1 cellular context compared by ENCODE assay signal in the genomic region with DNA sequence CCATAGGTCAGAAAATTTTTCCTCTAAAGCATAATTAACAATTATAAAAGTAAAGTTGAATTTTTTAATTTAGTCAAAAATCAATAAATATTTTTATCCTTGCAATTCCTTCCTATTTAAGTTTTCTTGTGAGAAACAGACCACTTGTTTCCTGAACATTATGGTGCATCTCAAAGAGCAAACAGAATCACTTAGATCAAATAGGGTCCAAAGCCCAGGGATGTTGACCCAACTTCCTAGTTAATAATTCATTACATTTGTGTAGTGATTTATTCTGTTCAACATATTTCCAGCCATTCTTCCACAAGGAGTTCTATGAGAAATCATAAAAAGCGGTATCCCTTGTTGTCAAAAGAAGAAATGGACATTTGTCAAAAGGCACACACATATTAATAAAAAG.
TF ChIP-seq lines count a peak whose summit lies in the region.

No MANE protein-coding gene starts in this region.

TF ChIP-seq in HepG2, 621 proteins besides CTCF, POLR2A, EP300 and RAD21 (continued from another document and continues in another):
- no peak for TF ChIP-seq PATZ1 (CRISPR knock-in tag; IDR thresholded peaks at IDR 0.05)
- no peak for TF ChIP-seq ZNF234 (CRISPR knock-in tag; conservative IDR thresholded peaks at IDR 0.05)
- TF ChIP-seq ZNF501 (CRISPR knock-in tag; IDR thresholded peaks at IDR 0.05): no peak
- no peak for TF ChIP-seq ZNF407 (CRISPR knock-in tag; IDR thresholded peaks at IDR 0.05; ENCODE audit: not compliant biosample characterization)
- no peak for TF ChIP-seq JUND (CRISPR knock-in tag; IDR thresholded peaks at IDR 0.05)
- peak; percentile 51; the same call in 1 of the 2 replicates for TF ChIP-seq HDAC2 (CRISPR knock-in tag; IDR thresholded peaks at IDR 0.05)
- peak; percentile 43; the same call in 1 of the 2 replicates for TF ChIP-seq FOXJ3 (CRISPR knock-in tag; IDR thresholded peaks at IDR 0.05; ENCODE audit: borderline replicate concordance)
- peak; percentile 75 for TF ChIP-seq PAXIP1 (CRISPR knock-in tag; conservative IDR thresholded peaks at IDR 0.05)
- TF ChIP-seq SIX4 (CRISPR knock-in tag; IDR thresholded peaks at IDR 0.05): no peak
- TF ChIP-seq RARG (CRISPR knock-in tag; IDR thresholded peaks at IDR 0.05; ENCODE audit: low read depth): no peak
- TF ChIP-seq NCOR1 (IDR thresholded peaks at IDR 0.05; ENCODE audit: borderline replicate concordance, low read length): peak; percentile 49; the same call in 1 of the 2 replicates
- no peak for TF ChIP-seq FOXA1 (IDR thresholded peaks at IDR 0.05)
- peak; percentile 18; the same call in 1 of the 2 replicates for TF ChIP-seq FOXA1 (CRISPR knock-in tag; IDR thresholded peaks at IDR 0.05)
- TF ChIP-seq NBN (conservative IDR thresholded peaks at IDR 0.05): no peak
- TF ChIP-seq HDAC1 (CRISPR knock-in tag; IDR thresholded peaks at IDR 0.05): 0 out of 2 replicates have a peak, but pooled peaks have one; percentile 17
- TF ChIP-seq CEBPB (IDR thresholded peaks at IDR 0.05; ENCODE audit: borderline replicate concordance, low read depth, low read length): peak; percentile 11; the same call in 1 of the 2 replicates
- no peak for TF ChIP-seq ARID2 (CRISPR knock-in tag; IDR thresholded peaks at IDR 0.05; ENCODE audit: borderline replicate concordance)
- TF ChIP-seq KLF13 (CRISPR knock-in tag; IDR thresholded peaks at IDR 0.05): no peak
- TF ChIP-seq FOXP1 (IDR thresholded peaks at IDR 0.05): no peak
- TF ChIP-seq FOXP1 (CRISPR knock-in tag; IDR thresholded peaks at IDR 0.05): peak; percentile 19; the same call in 1 of the 2 replicates
- TF ChIP-seq HMG20A (CRISPR knock-in tag; IDR thresholded peaks at IDR 0.05; ENCODE audit: borderline replicate concordance): peak; percentile 69; the same call in 1 of the 2 replicates
- TF ChIP-seq MED13 (CRISPR knock-in tag; IDR thresholded peaks at IDR 0.05): no peak
- no peak for TF ChIP-seq TAF15 (IDR thresholded peaks at IDR 0.05; ENCODE audit: low read depth, low read length, poor library complexity, severe bottlenecking)
- no peak for TF ChIP-seq ZFP91 (CRISPR knock-in tag; IDR thresholded peaks at IDR 0.05; ENCODE audit: borderline replicate concordance)
- TF ChIP-seq RBM22 (optimal IDR thresholded peaks at IDR 0.05; ENCODE audit: low read length): no peak
- TF ChIP-seq HOXA9 (CRISPR knock-in tag; IDR thresholded peaks at IDR 0.05; ENCODE audit: borderline replicate concordance): no peak
- TF ChIP-seq MAZ (IDR thresholded peaks at IDR 0.05; ENCODE audit: borderline replicate concordance, low read depth, low read length): no peak
- TF ChIP-seq MAZ (CRISPR knock-in tag; IDR thresholded peaks at IDR 0.05; ENCODE audit: low read depth): no peak
- TF ChIP-seq, protein P1, sequence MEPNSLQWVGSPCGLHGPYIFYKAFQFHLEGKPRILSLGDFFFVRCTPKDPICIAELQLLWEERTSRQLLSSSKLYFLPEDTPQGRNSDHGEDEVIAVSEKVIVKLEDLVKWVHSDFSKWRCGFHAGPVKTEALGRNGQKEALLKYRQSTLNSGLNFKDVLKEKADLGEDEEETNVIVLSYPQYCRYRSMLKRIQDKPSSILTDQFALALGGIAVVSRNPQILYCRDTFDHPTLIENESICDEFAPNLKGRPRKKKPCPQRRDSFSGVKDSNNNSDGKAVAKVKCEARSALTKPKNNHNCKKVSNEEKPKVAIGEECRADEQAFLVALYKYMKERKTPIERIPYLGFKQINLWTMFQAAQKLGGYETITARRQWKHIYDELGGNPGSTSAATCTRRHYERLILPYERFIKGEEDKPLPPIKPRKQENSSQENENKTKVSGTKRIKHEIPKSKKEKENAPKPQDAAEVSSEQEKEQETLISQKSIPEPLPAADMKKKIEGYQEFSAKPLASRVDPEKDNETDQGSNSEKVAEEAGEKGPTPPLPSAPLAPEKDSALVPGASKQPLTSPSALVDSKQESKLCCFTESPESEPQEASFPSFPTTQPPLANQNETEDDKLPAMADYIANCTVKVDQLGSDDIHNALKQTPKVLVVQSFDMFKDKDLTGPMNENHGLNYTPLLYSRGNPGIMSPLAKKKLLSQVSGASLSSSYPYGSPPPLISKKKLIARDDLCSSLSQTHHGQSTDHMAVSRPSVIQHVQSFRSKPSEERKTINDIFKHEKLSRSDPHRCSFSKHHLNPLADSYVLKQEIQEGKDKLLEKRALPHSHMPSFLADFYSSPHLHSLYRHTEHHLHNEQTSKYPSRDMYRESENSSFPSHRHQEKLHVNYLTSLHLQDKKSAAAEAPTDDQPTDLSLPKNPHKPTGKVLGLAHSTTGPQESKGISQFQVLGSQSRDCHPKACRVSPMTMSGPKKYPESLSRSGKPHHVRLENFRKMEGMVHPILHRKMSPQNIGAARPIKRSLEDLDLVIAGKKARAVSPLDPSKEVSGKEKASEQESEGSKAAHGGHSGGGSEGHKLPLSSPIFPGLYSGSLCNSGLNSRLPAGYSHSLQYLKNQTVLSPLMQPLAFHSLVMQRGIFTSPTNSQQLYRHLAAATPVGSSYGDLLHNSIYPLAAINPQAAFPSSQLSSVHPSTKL (CRISPR knock-in tag; IDR thresholded peaks at IDR 0.05): peak; percentile 46
- no peak for TF ChIP-seq CBX1 (IDR thresholded peaks at IDR 0.05; ENCODE audit: low read depth)
- TF ChIP-seq, protein P2, sequence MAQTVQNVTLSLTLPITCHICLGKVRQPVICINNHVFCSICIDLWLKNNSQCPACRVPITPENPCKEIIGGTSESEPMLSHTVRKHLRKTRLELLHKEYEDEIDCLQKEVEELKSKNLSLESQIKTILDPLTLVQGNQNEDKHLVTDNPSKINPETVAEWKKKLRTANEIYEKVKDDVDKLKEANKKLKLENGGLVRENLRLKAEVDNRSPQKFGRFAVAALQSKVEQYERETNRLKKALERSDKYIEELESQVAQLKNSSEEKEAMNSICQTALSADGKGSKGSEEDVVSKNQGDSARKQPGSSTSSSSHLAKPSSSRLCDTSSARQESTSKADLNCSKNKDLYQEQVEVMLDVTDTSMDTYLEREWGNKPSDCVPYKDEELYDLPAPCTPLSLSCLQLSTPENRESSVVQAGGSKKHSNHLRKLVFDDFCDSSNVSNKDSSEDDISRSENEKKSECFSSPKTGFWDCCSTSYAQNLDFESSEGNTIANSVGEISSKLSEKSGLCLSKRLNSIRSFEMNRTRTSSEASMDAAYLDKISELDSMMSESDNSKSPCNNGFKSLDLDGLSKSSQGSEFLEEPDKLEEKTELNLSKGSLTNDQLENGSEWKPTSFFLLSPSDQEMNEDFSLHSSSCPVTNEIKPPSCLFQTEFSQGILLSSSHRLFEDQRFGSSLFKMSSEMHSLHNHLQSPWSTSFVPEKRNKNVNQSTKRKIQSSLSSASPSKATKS (CRISPR knock-in tag; IDR thresholded peaks at IDR 0.05): no peak
- TF ChIP-seq ZNF367 (CRISPR knock-in tag; IDR thresholded peaks at IDR 0.05; ENCODE audit: borderline replicate concordance): no peak
- TF ChIP-seq ZNF562 (CRISPR knock-in tag; IDR thresholded peaks at IDR 0.05; ENCODE audit: borderline replicate concordance): no peak
- TF ChIP-seq GATAD2A (CRISPR knock-in tag; IDR thresholded peaks at IDR 0.05): peak; percentile 44
- TF ChIP-seq MED8 (CRISPR knock-in tag; IDR thresholded peaks at IDR 0.05; ENCODE audit: insufficient replicate concordance): no peak
- no peak for TF ChIP-seq SOX13 (IDR thresholded peaks at IDR 0.05)
- peak in 1 of 2 experiments; percentile 26; a peak in 1 of 4 replicates for TF ChIP-seq SOX13 (CRISPR knock-in tag; conservative IDR thresholded peaks at IDR 0.05 in 1 of 2, IDR thresholded peaks at IDR 0.05 in 1 of 2)
- TF ChIP-seq ZNF563 (CRISPR knock-in tag; IDR thresholded peaks at IDR 0.05): no peak
